10 cellular contexts compared by ENCODE assay signal in genomic region chr19:1238373-1239303, GRCh38. TPM values are rescaled to one million over a fixed set of nuclear protein-coding genes. Genes with fewer than 3 reads are reported as not detected.
DNase-seq lines count a peak whose midpoint lies in the region; ATAC-seq and TF ChIP-seq lines count a peak whose summit lies in the region.
"Had no signal": no experiment of that assay in that cellular context is flagged by ENCODE, and none has a peak within 500 bp of the region (broad histone marks: within the 10 kb centered on the region; RNA-seq: fewer than 3 reads in every experiment).

No MANE protein-coding gene starts in this region.

- H3K4me2 ChIP-seq in H9 (ENCODE audit: insufficient read depth, insufficient read length, low read length) (peak overlapping the region; percentile 8), smooth muscle cell (peak overlapping the region; percentile 82)

- peaks cover 1% of the 10 kb centered on the region for H3K27me3 Mint-ChIP-seq in H9 (ENCODE audit: low read depth)
- peaks cover 4% of the 10 kb centered on the region; the same call in 1 of the 2 replicates for H3K27me3 Mint-ChIP-seq in WTC11 (ENCODE audit: low read depth)

- H3K23ac ChIP-seq in H9 (ENCODE audit: insufficient read length, low read depth, low read length), result no peak overlapping the region

- no peak overlapping the region for H3K27ac ChIP-seq in H9 (ENCODE audit: insufficient read length, low read depth, low read length)
- H3K27ac ChIP-seq in smooth muscle cell (ENCODE audit: low read depth), result peak overlapping the region; percentile 88

- no peak overlapping the region for H2BK20ac ChIP-seq in H9 (ENCODE audit: low read depth, low read length, poor library complexity, severe bottlenecking)

- H3K56ac ChIP-seq in H9 (ENCODE audit: insufficient read length, low read depth, low read length), result no peak overlapping the region

- H3K4me3 ChIP-seq in fibroblast of villous mesenchyme (ENCODE audit: low read depth, low read length) (peak overlapping the region; percentile 47), smooth muscle cell (peak overlapping the region; percentile 40)
- H3K4me3 ChIP-seq: body of pancreas had no signal

- H2BK5ac ChIP-seq in H9 (ENCODE audit: insufficient read length, low read length), result no peak overlapping the region

- H3K4me3 Mint-ChIP-seq in H9, result peak overlapping the region; percentile 76 to 87
- peak overlapping the region; percentile 76 for H3K4me3 Mint-ChIP-seq in WTC11

- H4K91ac ChIP-seq in H9 (ENCODE audit: insufficient read length, low read depth, low read length), result no peak overlapping the region

- no CpG with 5 or more reads among the region's 34 CpGs for WGBS in H9 (ENCODE audit: extremely low coverage, insufficient read length, low lambda C conversion rate)
- WGBS in smooth muscle cell (ENCODE audit: low lambda C conversion rate), result 80% methylated on average over 32 of the region's 34 CpGs

- H3K27ac Mint-ChIP-seq in H9 (peak overlapping the region; percentile 52 to 90 (median 82); a peak in 5 of 7 replicates), WTC11 (peak overlapping the region; percentile 87)

- no peak overlapping the region for H4K5ac ChIP-seq in H9 (ENCODE audit: insufficient read length, low read depth, low read length)

- H3K36me3 Mint-ChIP-seq in H9 (ENCODE audit: insufficient read depth in 1 of 3, low read depth in 3 of 3), result peaks cover 0 to 15% (median 7%) of the 10 kb centered on the region in 3 experiments; a peak in 4 of 7 replicates
- no peaks in the 10 kb centered on the region for H3K36me3 Mint-ChIP-seq in WTC11

- no peaks in the 10 kb centered on the region for H3K36me3 ChIP-seq in smooth muscle cell (ENCODE audit: low read depth)

- CTCF ChIA-PET in WTC11 (lab: Charles Lee), result interaction anchor here (0.6 to 9.7 kb wide), 8 partner anchors 16 to 174 kb away, joined by 3 to 648 read pairs (median 5); partner anchors contain the start of gene CIRBP

- no peak overlapping the region for H2BK15ac ChIP-seq in H9 (ENCODE audit: low read depth, low read length)

- DNase-seq in H9 (no peak), WTC11 (ENCODE audit: low spot score) (no peak), fibroblast of villous mesenchyme (ENCODE audit: low read depth) (no peak), smooth muscle cell (lab: John Stamatoyannopoulos, UW; ENCODE audit: unreplicated experiment) (no peak), DMS153 treated with DMSO at 0.1 percent for 48 hours (lab: John Stamatoyannopoulos, UW; ENCODE audit: unreplicated experiment) (no peak), ureter (ENCODE audit: low spot score) (no peak), NCI-H1092 treated with DMSO at 0.1 percent for 48 hours (lab: John Stamatoyannopoulos, UW) (no peak)
- DNase-seq: NCI-H2171 treated with DMSO at 0.1 percent for 48 hours had no signal

- H3K9me3 ChIP-seq in H9 (ENCODE audit: control insufficient read depth, low read depth, low read length), result no peaks in the 10 kb centered on the region
- no peaks in the 10 kb centered on the region for H3K9me3 ChIP-seq in smooth muscle cell (replicated peaks; ENCODE audit: low read depth)
- H3K9me3 ChIP-seq: body of pancreas had no signal

- POLR2A ChIA-PET in WTC11 (lab: Charles Lee), result interaction anchor here (0.6 to 1.7 kb wide), 4 partner anchors 28 to 125 kb away, joined by 3 to 6 read pairs (median 4); partner anchors contain the start of gene CIRBP

- peaks cover 19% of the 10 kb centered on the region for H3F3A ChIP-seq in smooth muscle cell (ENCODE audit: low read depth)

- H3K4me1 Mint-ChIP-seq in H9 (peaks cover 13 to 19% of the 10 kb centered on the region in 2 experiments), WTC11 (peaks cover 17% of the 10 kb centered on the region)

- H3K23me2 ChIP-seq in H9 (ENCODE audit: insufficient read length, low read depth, low read length, poor library complexity, severe bottlenecking), result peaks cover 11% of the 10 kb centered on the region

- H3K4ac ChIP-seq in H9 (ENCODE audit: low read depth, low read length), result no peak overlapping the region

- H3K9ac ChIP-seq in H9 (ENCODE audit: extremely low read depth, insufficient read length, low read length), result no peak overlapping the region
- H3K9ac ChIP-seq in smooth muscle cell (ENCODE audit: low read depth), result no peak overlapping the region

- H2AFZ ChIP-seq in H9 (ENCODE audit: low read length), result no peak overlapping the region
- H2AFZ ChIP-seq in smooth muscle cell (ENCODE audit: low read depth), result no peak overlapping the region

- no peaks in the 10 kb centered on the region; the same call in 1 of the 2 replicates for H3K79me2 ChIP-seq in H9 (ENCODE audit: insufficient read depth, low read length)
- peaks cover 25% of the 10 kb centered on the region for H3K79me2 ChIP-seq in smooth muscle cell (ENCODE audit: low read depth)

- H2BK12ac ChIP-seq in H9 (ENCODE audit: insufficient read length, low read depth, low read length), result no peak overlapping the region

- TF ChIP-seq CTCF in H9 (conservative IDR thresholded peaks at IDR 0.05) (no peak), WTC11 (IDR thresholded peaks at IDR 0.05) (no peak), fibroblast of villous mesenchyme (IDR thresholded peaks at IDR 0.05; ENCODE audit: insufficient read depth, low read depth, low read length) (no peak), smooth muscle cell (IDR thresholded peaks at IDR 0.05; ENCODE audit: borderline replicate concordance, insufficient read depth, poor library complexity, severe bottlenecking) (no peak)

- no peak overlapping the region for H3K14ac ChIP-seq in H9 (ENCODE audit: insufficient read depth, low read length)

- H4K20me1 ChIP-seq in H9 (ENCODE audit: control insufficient read depth, insufficient read depth, insufficient read length) (no peaks in the 10 kb centered on the region), smooth muscle cell (ENCODE audit: low read depth) (peaks cover 29% of the 10 kb centered on the region)

- no peak overlapping the region for H3T11ph ChIP-seq in H9 (ENCODE audit: low read length)

- H3K9me3 Mint-ChIP-seq in H9 (no peaks in the 10 kb centered on the region; a peak in 1 of 5 replicates), WTC11 (no peaks in the 10 kb centered on the region)

- no peak overlapping the region for H2BK120ac ChIP-seq in H9 (ENCODE audit: low read depth, low read length, poor library complexity, severe bottlenecking)

- H3K27me3 ChIP-seq in H9 (ENCODE audit: insufficient read depth, low read length), result no peaks in the 10 kb centered on the region
- H3K27me3 ChIP-seq in smooth muscle cell (ENCODE audit: low read depth), result no peaks in the 10 kb centered on the region
- H3K27me3 ChIP-seq: body of pancreas had no signal

- H4K8ac ChIP-seq in H9 (replicated peaks; ENCODE audit: insufficient read length, low read depth, low read length), result no peak overlapping the region

- H3K4me1 ChIP-seq in H9 (ENCODE audit: insufficient read depth, low read length), result no peaks in the 10 kb centered on the region
- peaks cover 15% of the 10 kb centered on the region for H3K4me1 ChIP-seq in smooth muscle cell (ENCODE audit: low read depth)

- no peaks in the 10 kb centered on the region for H3K79me1 ChIP-seq in H9 (ENCODE audit: insufficient read depth, low read depth, low read length, poor library complexity, severe bottlenecking)

- no peak overlapping the region for H2AK5ac ChIP-seq in H9 (ENCODE audit: insufficient read length, low read length)

- ATAC-seq in WTC11, result no peak
- no peak for ATAC-seq in GM18858 (IDR thresholded peaks at IDR 0.05; ENCODE audit: unreplicated experiment)

- no peak overlapping the region for H3K18ac ChIP-seq in H9 (ENCODE audit: insufficient read length, low read depth, low read length)

TF ChIP-seq in WTC11, 78 proteins besides CTCF, POLR2A, EP300 and RAD21:
- TF ChIP-seq FOXP1 (CRISPR knock-in tag; IDR thresholded peaks at IDR 0.05; ENCODE audit: borderline replicate concordance) (peak; percentile 68; the same call in 1 of the 2 replicates), CREM (CRISPR knock-in tag; IDR thresholded peaks at IDR 0.05) (no peak)

RNA-seq across cellular contexts. Expression of gene CBARP, which starts 0.8 kb away (rescaled TPM):
- 25.6 and 28.4 TPM in 2 replicates for total RNA-seq in H9 (2021)
- total RNA-seq in WTC11 (2021), result 21.9 to 23.6 TPM (median 23.4 TPM) in 3 replicates
- 5.8 and 6.0 TPM in 2 replicates for total RNA-seq in fibroblast of villous mesenchyme
- total RNA-seq in smooth muscle cell, result 1.7 and 2.7 TPM in 2 replicates
- 10.2 and 10.5 TPM in 2 replicates for polyA plus RNA-seq in smooth muscle cell
- 0.73 TPM for total RNA-seq in ureter

RNA-seq across cellular contexts. Expression of gene ATP5F1D, which starts 2.9 kb away (rescaled TPM):
- total RNA-seq in H9 (2021), result 179 and 191 TPM in 2 replicates
- 262 to 277 TPM (median 270 TPM) in 3 replicates for total RNA-seq in WTC11 (2021)
- 12.1 and 15.1 TPM in 2 replicates for total RNA-seq in fibroblast of villous mesenchyme
- 29.1 and 68.8 TPM in 2 replicates for total RNA-seq in smooth muscle cell
- polyA plus RNA-seq in smooth muscle cell, result 265 and 272 TPM in 2 replicates
- total RNA-seq in ureter, result 144 TPM

RNA-seq across cellular contexts. Expression of gene MIDN, which starts 9.7 kb away (rescaled TPM):
- total RNA-seq in H9 (2021) (286 and 300 TPM in 2 replicates), WTC11 (2021) (189 to 190 TPM (median 189 TPM) in 3 replicates), fibroblast of villous mesenchyme (14.2 and 15.5 TPM in 2 replicates), smooth muscle cell (25.0 and 58.5 TPM in 2 replicates), ureter (121 TPM)
- 65.3 and 70.6 TPM in 2 replicates for polyA plus RNA-seq in smooth muscle cell

RNA-seq across cellular contexts. Expression of gene CIRBP, which starts 30.5 kb away (rescaled TPM):
- 249 and 263 TPM in 2 replicates for total RNA-seq in H9 (2021)
- 256 to 298 TPM (median 256 TPM) in 3 replicates for total RNA-seq in WTC11 (2021)
- total RNA-seq in fibroblast of villous mesenchyme, result 85.5 and 140 TPM in 2 replicates
- total RNA-seq in smooth muscle cell, result 119 and 122 TPM in 2 replicates
- 215 and 235 TPM in 2 replicates for polyA plus RNA-seq in smooth muscle cell
- total RNA-seq in ureter, result 524 TPM

RNA-seq across cellular contexts. Expression of gene STK11, which starts 33.1 kb away (rescaled TPM):
- 74.3 and 75.5 TPM in 2 replicates for total RNA-seq in H9 (2021)
- total RNA-seq in WTC11 (2021), result 106 to 112 TPM (median 106 TPM) in 3 replicates
- total RNA-seq in fibroblast of villous mesenchyme, result 90.8 and 94.1 TPM in 2 replicates
- 23.6 and 29.3 TPM in 2 replicates for total RNA-seq in smooth muscle cell
- polyA plus RNA-seq in smooth muscle cell, result 62.3 and 79.7 TPM in 2 replicates
- 51.2 TPM for total RNA-seq in ureter
